In genomic region chr19:38402623-38402966, GRCh38 we compare ENCODE assay signal across 8 cellular contexts. TPM values are rescaled to one million over a fixed set of nuclear protein-coding genes. Genes with fewer than 3 reads are reported as not detected.
DNase-seq lines count a peak whose midpoint lies in the region; ATAC-seq and TF ChIP-seq lines count a peak whose summit lies in the region.

No MANE protein-coding gene starts in this region.

- no peak for TF ChIP-seq CTCF in nephron progenitor cell (IDR thresholded peaks at IDR 0.05)

- CTCF ChIA-PET in CD8-positive, alpha-beta memory T cell (lab: Charles Lee), result interaction anchor here (0.6 to 3.7 kb wide), 56 partner anchors 8 to 531 kb away, joined by 3 to 51 read pairs (median 4); partner anchors contain the start of genes ACTN4, CAPN12, CATSPERG and EIF3K

- H3K4me1 Mint-ChIP-seq in CD8-positive, alpha-beta memory T cell, result peaks cover 13 to 27% (median 20%) of the 10 kb centered on the region in 3 donors
- peaks cover 13% of the 10 kb centered on the region for H3K4me1 Mint-ChIP-seq in nephron progenitor cell

- DNase-seq in CD8-positive, alpha-beta memory T cell, result no peak
- DNase-seq in caudate nucleus (lab: John Stamatoyannopoulos, UW) (no peak), nephron progenitor cell (no peak), NCI-H748 (lab: John Stamatoyannopoulos, UW; ENCODE audit: unreplicated experiment) (no peak), GM03348 (ENCODE audit: low spot score) (no peak), NCI-H2171 treated with DMSO at 0.1 percent for 48 hours (lab: John Stamatoyannopoulos, UW) (no peak), NCI-H82 (lab: John Stamatoyannopoulos, UW) (no peak)

- peak overlapping the region; percentile 80 to 96 (median 93) for H3K27ac Mint-ChIP-seq in CD8-positive, alpha-beta memory T cell
- no peak overlapping the region for H3K27ac Mint-ChIP-seq in nephron progenitor cell

- peak overlapping the region; percentile 89 to 98 (median 92) for H3K4me3 Mint-ChIP-seq in CD8-positive, alpha-beta memory T cell
- H3K4me3 Mint-ChIP-seq in nephron progenitor cell, result peak overlapping the region; percentile 80

- no peaks in the 10 kb centered on the region for H3K27me3 ChIP-seq in CD8-positive, alpha-beta memory T cell (ENCODE audit: insufficient read depth, low read length, poor library complexity, severe bottlenecking)

- POLR2A ChIA-PET in CD8-positive, alpha-beta memory T cell (lab: Charles Lee), result interaction anchor here (0.6 to 2.4 kb wide), 14 partner anchors 8 to 528 kb away, joined by 3 to 25 read pairs (median 5); partner anchors contain the start of genes ACTN4, CATSPERG, EIF3K and GGN

- H3K27ac ChIP-seq in CD8-positive, alpha-beta memory T cell (ENCODE audit: low read depth, low read length), result peak overlapping the region; percentile 62
- peak overlapping the region; percentile 46 for H3K27ac ChIP-seq in caudate nucleus (ENCODE audit: low read depth, low read length)

- peaks cover 0 to 8% of the 10 kb centered on the region in 2 donors for H3K27me3 Mint-ChIP-seq in CD8-positive, alpha-beta memory T cell
- peaks cover 29% of the 10 kb centered on the region for H3K27me3 Mint-ChIP-seq in nephron progenitor cell (ENCODE audit: low read depth, poor library complexity)

- H3K36me3 ChIP-seq in CD8-positive, alpha-beta memory T cell (ENCODE audit: insufficient read depth, low read length), result peaks cover 18% of the 10 kb centered on the region

- peaks cover 10% of the 10 kb centered on the region for H3K4me1 ChIP-seq in CD8-positive, alpha-beta memory T cell (ENCODE audit: insufficient read depth, low read length)

- ATAC-seq in HG03439 (IDR thresholded peaks at IDR 0.05; ENCODE audit: unreplicated experiment), result peak; percentile 2

- peak overlapping the region; percentile 66 for H3K4me3 ChIP-seq in CD8-positive, alpha-beta memory T cell (ENCODE audit: low read length)

- no peaks in the 10 kb centered on the region for H3K9me3 Mint-ChIP-seq in CD8-positive, alpha-beta memory T cell
- no peaks in the 10 kb centered on the region for H3K9me3 Mint-ChIP-seq in nephron progenitor cell

- peaks cover 0 to 19% (median 6%) of the 10 kb centered on the region in 3 donors for H3K36me3 Mint-ChIP-seq in CD8-positive, alpha-beta memory T cell
- H3K36me3 Mint-ChIP-seq in nephron progenitor cell (ENCODE audit: low read depth), result peaks cover 6% of the 10 kb centered on the region

- no peaks in the 10 kb centered on the region for H3K9me3 ChIP-seq in CD8-positive, alpha-beta memory T cell (ENCODE audit: low read length)

RNA-seq across cellular contexts. Expression of gene FAM98C, which starts 0.3 kb away (rescaled TPM):
- 10 to 100 TPM; 17.8 to 25.2 TPM for total RNA-seq in CD8-positive, alpha-beta memory T cell
- 16.8 TPM for polyA plus RNA-seq in CD8-positive, alpha-beta memory T cell

RNA-seq across cellular contexts. Expression of gene SPRED3, which starts 14.1 kb away (rescaled TPM):
- total RNA-seq in CD8-positive, alpha-beta memory T cell, result under 1 TPM; 0.33 to 0.66 TPM
- not detected for polyA plus RNA-seq in CD8-positive, alpha-beta memory T cell

RNA-seq across cellular contexts. Expression of gene GGN, which starts 14.8 kb away (rescaled TPM):
- total RNA-seq in CD8-positive, alpha-beta memory T cell, result under 1 TPM in 1 of 2 experiments, not detected in 1; 0.15 TPM
- polyA plus RNA-seq in CD8-positive, alpha-beta memory T cell, result not detected

RNA-seq across cellular contexts. Expression of gene RASGRP4, which starts 23.4 kb away (rescaled TPM):
- 1 to 10 TPM; 1.8 to 2.0 TPM for total RNA-seq in CD8-positive, alpha-beta memory T cell
- polyA plus RNA-seq in CD8-positive, alpha-beta memory T cell, result not detected

RNA-seq across cellular contexts. Expression of gene PSMD8, which starts 28.2 kb away (rescaled TPM):
- total RNA-seq in CD8-positive, alpha-beta memory T cell, result 100 to 1,000 TPM; 256 to 267 TPM
- polyA plus RNA-seq in CD8-positive, alpha-beta memory T cell, result 180 TPM
